In genomic region chr3:111080357-111080937, GRCh38 we compare ENCODE assay signal across 8 cellular contexts. TPM values are rescaled to one million over a fixed set of nuclear protein-coding genes. Genes with fewer than 3 reads are reported as not detected.
A peak's percentile ranks its signal among the peaks of the same experiment; 100 is the strongest.
DNase-seq lines count a peak whose midpoint lies in the region; ATAC-seq and TF ChIP-seq lines count a peak whose summit lies in the region.

No MANE protein-coding gene starts in this region.

- in situ Hi-C loops in Caki2 (cut with HindIII; ENCODE audit: low pct_unique_long_range_greater_than_20kb, low sequenced_read_pairs) = no loop called here

- TF ChIP-seq CTCF in LNCaP clone FGC (IDR thresholded peaks at IDR 0.05; ENCODE audit: control insufficient read depth, extremely low read depth, insufficient read depth) (peak; percentile 56), cardiac fibroblast (IDR thresholded peaks at IDR 0.05; ENCODE audit: low read depth, low read length) (peak; percentile 50)

- peak; percentile 20 for DNase-seq in Caki2 (ENCODE audit: low read depth)
- DNase-seq in LNCaP clone FGC (ENCODE audit: low read depth) = peak; percentile 1
- peak; percentile 72 to 82 for DNase-seq in cardiac fibroblast (ENCODE audit: low read depth in 2 of 2)
- DNase-seq in midbrain (lab: John Stamatoyannopoulos, UW) = peak; percentile 47
- DNase-seq in NCI-H1092 (lab: John Stamatoyannopoulos, UW) = no peak
- no peak for DNase-seq in activated T-cell treated with anti-CD3 and anti-CD28 coated beads, Interleukin-2, amount 50 U/mL, for 1 hour

- no peak for ATAC-seq in GM21737 (IDR thresholded peaks at IDR 0.05; ENCODE audit: unreplicated experiment)
- ATAC-seq in HG03196 (IDR thresholded peaks at IDR 0.05; ENCODE audit: unreplicated experiment) = no peak

- H3K4me3 ChIP-seq in LNCaP clone FGC (ENCODE audit: low read depth, low read length) (no peak overlapping the region), cardiac fibroblast (replicated peaks in 1 of 2; ENCODE audit: low read depth in 2 of 2, low read length in 2 of 2) (no peak overlapping the region)

RNA-seq across cellular contexts. Expression of gene NECTIN3, which starts 8.8 kb away (rescaled TPM):
- 33.0 and 34.3 TPM in 2 replicates for total RNA-seq in Caki2 (2014; rRNA removed; shearing (Covaris generic); ENCODE audit: low replicate concordance)

Comparison
In these comparisons a context has a peak if more than half of its experiments do, and no peak if none do; other contexts are left out.
1. DNase-seq: peak in Caki2 (single experiment), LNCaP clone FGC (single experiment), cardiac fibroblast (2 of 2) and midbrain (single experiment); none in NCI-H1092 (single experiment) and activated T-cell treated with anti-CD3 and anti-CD28 coated beads, Interleukin-2, amount 50 U/mL, for 1 hour (single experiment).